ENCODE assay signal across 20 cellular contexts in the genomic region with DNA sequence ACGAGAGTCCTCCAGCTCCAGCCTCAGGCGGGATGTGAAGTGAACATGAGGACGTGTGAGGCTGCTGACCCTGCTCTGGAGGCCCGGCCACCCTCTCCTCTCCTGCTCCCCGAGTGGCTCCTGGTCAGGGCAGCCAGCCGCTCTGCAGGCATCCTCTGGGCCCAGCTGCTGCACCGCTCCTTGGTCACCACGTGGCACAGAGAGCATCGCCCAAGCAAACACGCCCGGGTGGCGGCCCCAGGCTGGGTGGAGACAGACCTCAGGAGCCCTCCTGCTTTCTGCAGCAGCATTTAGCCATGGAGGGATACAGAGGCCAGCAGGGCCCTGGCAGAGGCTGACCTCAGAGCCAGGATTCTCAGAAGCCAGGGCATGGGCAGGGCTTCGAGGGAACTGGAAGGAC.
"Had no signal": no experiment of that assay in that cellular context is flagged by ENCODE, and none has a peak within 500 bp of the region (broad histone marks: within the 10 kb centered on the region; RNA-seq: fewer than 3 reads in every experiment).

No MANE protein-coding gene starts in this region.

- H3K27me3 ChIP-seq: MG63, SJCRH30 had no signal

- DNase-seq: Karpas-422, KG1, MG63, NCI-H1092, NCI-H1105 treated with DMSO at 0.1 percent for 48 hours, NCI-H1417 treated with DMSO at 0.1 percent for 48 hours, NCI-H187, NCI-H2029, NCI-H2081 treated with DMSO at 0.1 percent for 48 hours, NCI-H2171, NCI-H226, NCI-H446, NCI-H510A, NCI-H524 treated with DMSO at 0.1 percent for 48 hours, NCI-H69, NCI-H774, RPMI8226, SHP77 treated with DMSO at 0.1 percent for 48 hours, SJCRH30 had no signal

- H3K4me1 ChIP-seq: SJCRH30 had no signal

- H3K27ac ChIP-seq: SJCRH30 had no signal

- H3K9me3 ChIP-seq: MG63, SJCRH30 had no signal

- H3K4me3 ChIP-seq: MG63, SJCRH30 had no signal

- ATAC-seq: SK-N-SH treated with all-trans-retinoic acid at 6 μM for 48 hours had no signal
